14 cellular contexts compared by ENCODE assay signal in genomic region chr2:63845866-63846265, GRCh38. TPM values are rescaled to one million over a fixed set of nuclear protein-coding genes. Genes with fewer than 3 reads are reported as not detected.
A peak's percentile ranks its signal among the peaks of the same experiment; 100 is the strongest.
DNase-seq lines count a peak whose midpoint lies in the region; ATAC-seq and TF ChIP-seq lines count a peak whose summit lies in the region.
"Had no signal": no experiment of that assay in that cellular context is flagged by ENCODE, and none has a peak within 500 bp of the region (broad histone marks: within the 10 kb centered on the region; RNA-seq: fewer than 3 reads in every experiment).

No MANE protein-coding gene starts in this region.

- no TSS peak for BruUV-seq in Caco-2 (replicated peaks; lab: Mats Ljungman, UMichigan)

- H3K14ac ChIP-seq in trophoblast cell (ENCODE audit: low read length), result peak overlapping the region; percentile 44

- H3K18ac ChIP-seq in trophoblast cell (ENCODE audit: low read length), result no peak overlapping the region

- no peak overlapping the region for H4K12ac ChIP-seq in trophoblast cell (ENCODE audit: low read depth, low read length)

- H3K27me3 ChIP-seq in Caco-2 (replicated peaks; ENCODE audit: control insufficient read depth, insufficient read depth, low read length), result no peaks in the 10 kb centered on the region
- no peaks in the 10 kb centered on the region for H3K27me3 ChIP-seq in right cardiac atrium (ENCODE audit: control insufficient read depth, insufficient read depth)
- no peaks in the 10 kb centered on the region for H3K27me3 ChIP-seq in trophoblast cell (ENCODE audit: insufficient read depth, low read length)
- H3K27me3 ChIP-seq in lower lobe of right lung (ENCODE audit: low read depth), result no peaks in the 10 kb centered on the region

- peaks cover 31% of the 10 kb centered on the region for H3K4me1 Mint-ChIP-seq in Caco-2 (ENCODE audit: low read depth, unreplicated experiment)

- H2AK5ac ChIP-seq in trophoblast cell (ENCODE audit: low read length), result no peak overlapping the region

- no peak overlapping the region for H3K9ac ChIP-seq in SK-N-MC (ENCODE audit: insufficient read length)
- H3K9ac ChIP-seq in trophoblast cell (ENCODE audit: low read length), result no peak overlapping the region

- H3K23ac ChIP-seq in trophoblast cell (ENCODE audit: low read length), result no peak overlapping the region

- H3K27me3 Mint-ChIP-seq in Caco-2 (ENCODE audit: insufficient read depth, unreplicated experiment), result no peaks in the 10 kb centered on the region
- H3K27me3 Mint-ChIP-seq: activated CD4-positive, alpha-beta T cell treated with anti-CD3 and anti-CD28 coated beads for 36 hours had no signal

- H3K4me3 ChIP-seq in Caco-2 (ENCODE audit: low read depth, low read length) (no peak overlapping the region), SK-N-MC (no peak overlapping the region), right cardiac atrium (ENCODE audit: low read length) (no peak overlapping the region), trophoblast cell (ENCODE audit: low read depth, low read length) (no peak overlapping the region), lower lobe of right lung (no peak overlapping the region)

- TF ChIP-seq CTCF in Caco-2 (IDR thresholded peaks at IDR 0.05; ENCODE audit: insufficient read depth in 1 of 2, low read depth in 1 of 2, low read length in 1 of 2, severe bottlenecking in 1 of 2, unreplicated experiment in 1 of 2) (no peak), lower lobe of right lung (IDR thresholded peaks at IDR 0.05) (no peak)

- CTCF ChIA-PET in Caco-2 (lab: Charles Lee), result interaction anchor here (0.7 to 1.1 kb wide), 2 partner anchors 11 to 147 kb away, joined by 3 to 4 read pairs; no protein-coding TSS in a partner anchor

- peak overlapping the region; percentile 86 for H2BK120ac ChIP-seq in trophoblast cell (ENCODE audit: insufficient read depth, low read length, poor library complexity)

- H3K4me1 ChIP-seq in Caco-2 (peaks cover 45% of the 10 kb centered on the region), right cardiac atrium (ENCODE audit: control insufficient read depth, insufficient read depth, low read length) (peaks cover 12% of the 10 kb centered on the region), trophoblast cell (ENCODE audit: control insufficient read depth in 1 of 2, insufficient read depth in 2 of 2, low read length in 2 of 2) (peaks cover 7 to 19% of the 10 kb centered on the region in 2 experiments), lower lobe of right lung (peaks cover 64% of the 10 kb centered on the region)

- POLR2A ChIA-PET in Caco-2 (lab: Charles Lee), result interaction anchor here (0.6 to 0.7 kb wide), 3 partner anchors 14 to 628 kb away, joined by 3 to 5 read pairs (median 4); no protein-coding TSS in a partner anchor

- peak overlapping the region; percentile 50 for H3K4me2 ChIP-seq in trophoblast cell (ENCODE audit: low read length)

- peaks cover 18% of the 10 kb centered on the region for H3K79me1 ChIP-seq in trophoblast cell (ENCODE audit: low read length)

- ATAC-seq in right cardiac atrium (no peak), lower lobe of right lung (no peak)
- ATAC-seq: activated CD4-positive, alpha-beta T cell treated with anti-CD3 and anti-CD28 coated beads for 36 hours had no signal

- no peak overlapping the region for H2AFZ ChIP-seq in trophoblast cell (ENCODE audit: insufficient read depth, low read length, poor library complexity)

- H3K9me3 ChIP-seq in Caco-2 (no peaks in the 10 kb centered on the region), SK-N-MC (ENCODE audit: low read depth, low read length) (no peaks in the 10 kb centered on the region; the same call in 1 of the 2 replicates), right cardiac atrium (ENCODE audit: control insufficient read depth, low read length) (no peaks in the 10 kb centered on the region), trophoblast cell (ENCODE audit: insufficient read depth, low read depth, low read length) (no peaks in the 10 kb centered on the region), lower lobe of right lung (no peaks in the 10 kb centered on the region)

- peak overlapping the region; percentile 62 for H3K4ac ChIP-seq in trophoblast cell (ENCODE audit: low read depth, low read length)

- H3K9me3 Mint-ChIP-seq in Caco-2 (ENCODE audit: unreplicated experiment), result no peaks in the 10 kb centered on the region

- H4K91ac ChIP-seq in trophoblast cell (ENCODE audit: low read depth, low read length), result peak overlapping the region; percentile 65

- H3K27ac ChIP-seq in SK-N-MC, result peak overlapping the region; percentile 85; the same call in 1 of the 2 replicates
- H3K27ac ChIP-seq in right cardiac atrium (ENCODE audit: low read length), result peak overlapping the region; percentile 43
- H3K27ac ChIP-seq in trophoblast cell (ENCODE audit: low read depth, low read length), result peak overlapping the region; percentile 93
- H3K27ac ChIP-seq in lower lobe of right lung, result no peak overlapping the region
- H3K27ac ChIP-seq: C4-2B had no signal

- DNase-seq in Caco-2 (no peak), SK-N-MC (ENCODE audit: low read depth, low spot score) (no peak), right cardiac atrium (no peak), trophoblast cell (peak; percentile 22 to 74), NCI-H446 treated with DMSO at 0.1 percent for 48 hours (lab: John Stamatoyannopoulos, UW) (no peak), COLO668 (lab: John Stamatoyannopoulos, UW; ENCODE audit: unreplicated experiment) (no peak), lower lobe of right lung (no peak)
- no peak for DNase-seq in stimulated activated CD4-positive, alpha-beta T cell treated with anti-CD3 and anti-CD28 coated beads, Interleukin-1b, Interleukin-23, amount 100 ng/mL, for 48 hours
- DNase-seq: activated CD4-positive, alpha-beta T cell treated with anti-CD3 and anti-CD28 coated beads for 36 hours; activated T-cell treated with anti-CD3 and anti-CD28 coated beads, Interleukin-2, amount 50 U/mL, for 1 hour; aorta; NCI-H1092 had no signal

- WGBS in right cardiac atrium, result 74% methylated on average over 3 of the region's 3 CpGs
- WGBS in trophoblast cell (ENCODE audit: extremely low coverage, insufficient coverage, insufficient read length), result no CpG with 5 or more reads among the region's 3 CpGs

- peak overlapping the region; percentile 58 for H2BK12ac ChIP-seq in trophoblast cell (ENCODE audit: low read length)

- peaks cover 24% of the 10 kb centered on the region for H3K79me2 ChIP-seq in trophoblast cell (ENCODE audit: control insufficient read depth, insufficient read depth, low read length, poor library complexity)

- intact Hi-C loops in Caco-2 (cut with micrococcal nuclease; ENCODE audit: unreplicated experiment), result no loop called here
- intact Hi-C loops in right cardiac atrium (cut with DNase I), result no loop called here
- intact Hi-C loops in lower lobe of right lung (cut with DNase I), result no loop called here

- H3K27ac Mint-ChIP-seq in Caco-2 (ENCODE audit: unreplicated experiment), result peak overlapping the region; percentile 78
- H3K27ac Mint-ChIP-seq: activated CD4-positive, alpha-beta T cell treated with anti-CD3 and anti-CD28 coated beads for 36 hours; T-helper 1 cell treated with Interleukin-12 subunit alpha and Interleukin-12 subunit beta and Interleukin-4 antibody, amounts not matched to agents 30 μg/mL and 1 μg/mL, for 36 hours had no signal

- H3K36me3 ChIP-seq in Caco-2 (ENCODE audit: control insufficient read depth, insufficient read depth, low read length), result no peaks in the 10 kb centered on the region
- H3K36me3 ChIP-seq in SK-N-MC (ENCODE audit: insufficient read depth, low read length), result peaks cover 5% of the 10 kb centered on the region; the same call in 1 of the 2 replicates
- no peaks in the 10 kb centered on the region for H3K36me3 ChIP-seq in trophoblast cell (ENCODE audit: control insufficient read depth in 1 of 2, insufficient read depth in 2 of 2, low read length in 2 of 2)
- no peaks in the 10 kb centered on the region for H3K36me3 ChIP-seq in lower lobe of right lung

- peak overlapping the region; percentile 93 for H2BK5ac ChIP-seq in trophoblast cell (ENCODE audit: low read depth, low read length, poor library complexity)

- H3K36me3 Mint-ChIP-seq in Caco-2 (ENCODE audit: insufficient read depth, unreplicated experiment), result peaks cover 46% of the 10 kb centered on the region

- peak overlapping the region; percentile 45 for H3K4me3 Mint-ChIP-seq in Caco-2 (ENCODE audit: unreplicated experiment)
- H3K4me3 Mint-ChIP-seq: activated CD4-positive, alpha-beta T cell treated with anti-CD3 and anti-CD28 coated beads for 36 hours; T-helper 1 cell treated with Interleukin-12 subunit alpha and Interleukin-12 subunit beta and Interleukin-4 antibody, amounts not matched to agents 30 μg/mL and 1 μg/mL, for 36 hours had no signal

- H4K8ac ChIP-seq in trophoblast cell (ENCODE audit: low read depth, low read length), result peak overlapping the region; percentile 47

RNA-seq across cellular contexts. Expression of gene UGP2, which starts 4.2 kb away (rescaled TPM):
- total RNA-seq in Caco-2 (2022) (288 and 307 TPM in 2 replicates), right cardiac atrium (100 to 1,000 TPM; 225 to 276 (median 273) TPM), lower lobe of right lung (144 TPM)
- 210 TPM for polyA plus RNA-seq in right cardiac atrium
- polyA plus RNA-seq in trophoblast cell (2013), result 187 and 206 TPM in 2 replicates

Comparison
In these comparisons a context has a peak if more than half of its experiments do, and no peak if none do; other contexts are left out.
1. DNase-seq: peak in trophoblast cell (2 of 2); none in Caco-2 (0 of 2), SK-N-MC (single experiment), right cardiac atrium (0 of 3), NCI-H446 treated with DMSO at 0.1 percent for 48 hours (single experiment), COLO668 (single experiment), stimulated activated CD4-positive, alpha-beta T cell treated with anti-CD3 and anti-CD28 coated beads, Interleukin-1b, Interleukin-23, amount 100 ng/mL, for 48 hours (single experiment) and lower lobe of right lung (single experiment).